Comparison of ENCODE assay signal across 1 cellular context in the genomic region with DNA sequence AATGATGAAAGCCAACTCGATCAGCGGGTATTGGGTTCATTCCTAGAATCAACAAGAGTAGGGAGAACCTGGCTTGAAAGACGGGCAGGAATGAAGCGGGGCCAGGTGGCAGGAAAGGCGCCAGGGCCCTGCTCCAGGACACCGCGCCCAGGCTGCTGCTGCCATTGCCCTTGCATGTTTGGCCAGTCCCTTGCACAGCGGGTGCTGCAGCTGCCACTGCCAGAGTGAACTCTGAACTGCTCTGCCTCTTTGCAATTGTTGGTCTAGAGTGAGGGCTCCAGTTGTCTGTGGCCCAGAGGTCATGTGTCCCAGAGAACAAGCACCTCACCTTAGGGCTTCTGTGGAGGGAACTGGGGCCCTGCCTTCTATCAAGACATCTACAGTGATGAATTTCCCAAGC.
TF ChIP-seq lines count a peak whose summit lies in the region.

No MANE protein-coding gene starts in this region.

TF ChIP-seq in HepG2, 621 proteins besides CTCF, POLR2A, EP300 and RAD21 (continued from another document and continues in another):
- no peak for TF ChIP-seq ATF6 (CRISPR knock-in tag; conservative IDR thresholded peaks at IDR 0.05)
- no peak for TF ChIP-seq ZNF260 (CRISPR knock-in tag; IDR thresholded peaks at IDR 0.05; ENCODE audit: borderline replicate concordance, low read depth)
- TF ChIP-seq ARID2 (CRISPR knock-in tag; IDR thresholded peaks at IDR 0.05; ENCODE audit: borderline replicate concordance) = no peak
- TF ChIP-seq GATA4 (IDR thresholded peaks at IDR 0.05; ENCODE audit: borderline replicate concordance, low read depth) = no peak
- peak; percentile 62; the same call in 1 of the 2 replicates for TF ChIP-seq KDM6A (CRISPR knock-in tag; IDR thresholded peaks at IDR 0.05; ENCODE audit: low read depth)
- TF ChIP-seq NR2F6 (IDR thresholded peaks at IDR 0.05) = peak; percentile 73
- TF ChIP-seq NR2F6 (CRISPR knock-in tag; IDR thresholded peaks at IDR 0.05) = peak; percentile 89
- TF ChIP-seq, protein P1, sequence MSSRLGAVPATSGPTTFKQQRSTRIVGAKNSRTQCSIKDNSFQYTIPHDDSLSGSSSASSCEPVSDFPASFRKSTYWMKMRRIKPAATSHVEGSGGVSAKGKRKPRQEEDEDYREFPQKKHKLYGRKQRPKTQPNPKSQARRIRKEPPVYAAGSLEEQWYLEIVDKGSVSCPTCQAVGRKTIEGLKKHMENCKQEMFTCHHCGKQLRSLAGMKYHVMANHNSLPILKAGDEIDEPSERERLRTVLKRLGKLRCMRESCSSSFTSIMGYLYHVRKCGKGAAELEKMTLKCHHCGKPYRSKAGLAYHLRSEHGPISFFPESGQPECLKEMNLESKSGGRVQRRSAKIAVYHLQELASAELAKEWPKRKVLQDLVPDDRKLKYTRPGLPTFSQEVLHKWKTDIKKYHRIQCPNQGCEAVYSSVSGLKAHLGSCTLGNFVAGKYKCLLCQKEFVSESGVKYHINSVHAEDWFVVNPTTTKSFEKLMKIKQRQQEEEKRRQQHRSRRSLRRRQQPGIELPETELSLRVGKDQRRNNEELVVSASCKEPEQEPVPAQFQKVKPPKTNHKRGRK (CRISPR knock-in tag; IDR thresholded peaks at IDR 0.05) = no peak
- no peak for TF ChIP-seq EZH2 (conservative IDR thresholded peaks at IDR 0.05; ENCODE audit: low read depth, low read length)
- 0 out of 2 replicates have a peak, but pooled peaks have one; percentile 44 for TF ChIP-seq MEIS2 (CRISPR knock-in tag; IDR thresholded peaks at IDR 0.05)
- TF ChIP-seq, protein P2, sequence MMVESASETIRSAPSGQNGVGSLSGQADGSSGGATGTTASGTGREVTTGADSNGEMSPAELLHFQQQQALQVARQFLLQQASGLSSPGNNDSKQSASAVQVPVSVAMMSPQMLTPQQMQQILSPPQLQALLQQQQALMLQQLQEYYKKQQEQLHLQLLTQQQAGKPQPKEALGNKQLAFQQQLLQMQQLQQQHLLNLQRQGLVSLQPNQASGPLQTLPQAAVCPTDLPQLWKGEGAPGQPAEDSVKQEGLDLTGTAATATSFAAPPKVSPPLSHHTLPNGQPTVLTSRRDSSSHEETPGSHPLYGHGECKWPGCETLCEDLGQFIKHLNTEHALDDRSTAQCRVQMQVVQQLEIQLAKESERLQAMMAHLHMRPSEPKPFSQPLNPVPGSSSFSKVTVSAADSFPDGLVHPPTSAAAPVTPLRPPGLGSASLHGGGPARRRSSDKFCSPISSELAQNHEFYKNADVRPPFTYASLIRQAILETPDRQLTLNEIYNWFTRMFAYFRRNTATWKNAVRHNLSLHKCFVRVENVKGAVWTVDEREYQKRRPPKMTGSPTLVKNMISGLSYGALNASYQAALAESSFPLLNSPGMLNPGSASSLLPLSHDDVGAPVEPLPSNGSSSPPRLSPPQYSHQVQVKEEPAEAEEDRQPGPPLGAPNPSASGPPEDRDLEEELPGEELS (CRISPR knock-in tag; IDR thresholded peaks at IDR 0.05) = no peak
- peak; percentile 70; the same call in 1 of the 2 replicates for TF ChIP-seq TAF1 (CRISPR knock-in tag; IDR thresholded peaks at IDR 0.05)
- TF ChIP-seq RAD51 (IDR thresholded peaks at IDR 0.05; ENCODE audit: borderline replicate concordance) = no peak
- no peak for TF ChIP-seq ZNF577 (CRISPR knock-in tag; IDR thresholded peaks at IDR 0.05; ENCODE audit: borderline replicate concordance, low read depth)
- TF ChIP-seq MAFK (conservative IDR thresholded peaks at IDR 0.05 in 1 of 2, IDR thresholded peaks at IDR 0.05 in 1 of 2; ENCODE audit: low read length in 2 of 2) = no peak
- TF ChIP-seq ZKSCAN5 (CRISPR knock-in tag; IDR thresholded peaks at IDR 0.05) = no peak
- TF ChIP-seq, protein P3, sequence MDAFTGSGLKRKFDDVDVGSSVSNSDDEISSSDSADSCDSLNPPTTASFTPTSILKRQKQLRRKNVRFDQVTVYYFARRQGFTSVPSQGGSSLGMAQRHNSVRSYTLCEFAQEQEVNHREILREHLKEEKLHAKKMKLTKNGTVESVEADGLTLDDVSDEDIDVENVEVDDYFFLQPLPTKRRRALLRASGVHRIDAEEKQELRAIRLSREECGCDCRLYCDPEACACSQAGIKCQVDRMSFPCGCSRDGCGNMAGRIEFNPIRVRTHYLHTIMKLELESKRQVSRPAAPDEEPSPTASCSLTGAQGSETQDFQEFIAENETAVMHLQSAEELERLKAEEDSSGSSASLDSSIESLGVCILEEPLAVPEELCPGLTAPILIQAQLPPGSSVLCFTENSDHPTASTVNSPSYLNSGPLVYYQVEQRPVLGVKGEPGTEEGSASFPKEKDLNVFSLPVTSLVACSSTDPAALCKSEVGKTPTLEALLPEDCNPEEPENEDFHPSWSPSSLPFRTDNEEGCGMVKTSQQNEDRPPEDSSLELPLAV (CRISPR knock-in tag; conservative IDR thresholded peaks at IDR 0.05; ENCODE audit: low read depth) = no peak
- TF ChIP-seq, protein P4, sequence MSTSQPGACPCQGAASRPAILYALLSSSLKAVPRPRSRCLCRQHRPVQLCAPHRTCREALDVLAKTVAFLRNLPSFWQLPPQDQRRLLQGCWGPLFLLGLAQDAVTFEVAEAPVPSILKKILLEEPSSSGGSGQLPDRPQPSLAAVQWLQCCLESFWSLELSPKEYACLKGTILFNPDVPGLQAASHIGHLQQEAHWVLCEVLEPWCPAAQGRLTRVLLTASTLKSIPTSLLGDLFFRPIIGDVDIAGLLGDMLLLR (CRISPR knock-in tag; IDR thresholded peaks at IDR 0.05) = no peak
- no peak for TF ChIP-seq CAMTA2 (CRISPR knock-in tag; IDR thresholded peaks at IDR 0.05; ENCODE audit: borderline replicate concordance)
- peak; percentile 54; the same call in 1 of the 2 replicates for TF ChIP-seq REPIN1 (CRISPR knock-in tag; IDR thresholded peaks at IDR 0.05; ENCODE audit: borderline replicate concordance, low read depth)
- peak; percentile 78 for TF ChIP-seq POLR2G (IDR thresholded peaks at IDR 0.05; ENCODE audit: low read depth, low read length)
- TF ChIP-seq NR2F1 (CRISPR knock-in tag; IDR thresholded peaks at IDR 0.05) = peak; percentile 34 to 48; a peak in 2 of 4 replicates
- TF ChIP-seq SMARCE1 (IDR thresholded peaks at IDR 0.05; ENCODE audit: borderline replicate concordance) = no peak
- TF ChIP-seq ZNF441 (CRISPR knock-in tag; IDR thresholded peaks at IDR 0.05; ENCODE audit: borderline replicate concordance) = 0 out of 2 replicates have a peak, but pooled peaks have one; percentile 40
- no peak for TF ChIP-seq SNAPC2 (CRISPR knock-in tag; IDR thresholded peaks at IDR 0.05)
- TF ChIP-seq ZNF296 (CRISPR knock-in tag; conservative IDR thresholded peaks at IDR 0.05) = no peak
- TF ChIP-seq RARG (CRISPR knock-in tag; IDR thresholded peaks at IDR 0.05; ENCODE audit: low read depth) = no peak
- TF ChIP-seq ZNF557 (CRISPR knock-in tag; IDR thresholded peaks at IDR 0.05) = no peak
- TF ChIP-seq, protein P5, sequence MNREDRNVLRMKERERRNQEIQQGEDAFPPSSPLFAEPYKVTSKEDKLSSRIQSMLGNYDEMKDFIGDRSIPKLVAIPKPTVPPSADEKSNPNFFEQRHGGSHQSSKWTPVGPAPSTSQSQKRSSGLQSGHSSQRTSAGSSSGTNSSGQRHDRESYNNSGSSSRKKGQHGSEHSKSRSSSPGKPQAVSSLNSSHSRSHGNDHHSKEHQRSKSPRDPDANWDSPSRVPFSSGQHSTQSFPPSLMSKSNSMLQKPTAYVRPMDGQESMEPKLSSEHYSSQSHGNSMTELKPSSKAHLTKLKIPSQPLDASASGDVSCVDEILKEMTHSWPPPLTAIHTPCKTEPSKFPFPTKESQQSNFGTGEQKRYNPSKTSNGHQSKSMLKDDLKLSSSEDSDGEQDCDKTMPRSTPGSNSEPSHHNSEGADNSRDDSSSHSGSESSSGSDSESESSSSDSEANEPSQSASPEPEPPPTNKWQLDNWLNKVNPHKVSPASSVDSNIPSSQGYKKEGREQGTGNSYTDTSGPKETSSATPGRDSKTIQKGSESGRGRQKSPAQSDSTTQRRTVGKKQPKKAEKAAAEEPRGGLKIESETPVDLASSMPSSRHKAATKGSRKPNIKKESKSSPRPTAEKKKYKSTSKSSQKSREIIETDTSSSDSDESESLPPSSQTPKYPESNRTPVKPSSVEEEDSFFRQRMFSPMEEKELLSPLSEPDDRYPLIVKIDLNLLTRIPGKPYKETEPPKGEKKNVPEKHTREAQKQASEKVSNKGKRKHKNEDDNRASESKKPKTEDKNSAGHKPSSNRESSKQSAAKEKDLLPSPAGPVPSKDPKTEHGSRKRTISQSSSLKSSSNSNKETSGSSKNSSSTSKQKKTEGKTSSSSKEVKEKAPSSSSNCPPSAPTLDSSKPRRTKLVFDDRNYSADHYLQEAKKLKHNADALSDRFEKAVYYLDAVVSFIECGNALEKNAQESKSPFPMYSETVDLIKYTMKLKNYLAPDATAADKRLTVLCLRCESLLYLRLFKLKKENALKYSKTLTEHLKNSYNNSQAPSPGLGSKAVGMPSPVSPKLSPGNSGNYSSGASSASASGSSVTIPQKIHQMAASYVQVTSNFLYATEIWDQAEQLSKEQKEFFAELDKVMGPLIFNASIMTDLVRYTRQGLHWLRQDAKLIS (CRISPR knock-in tag; IDR thresholded peaks at IDR 0.05) = no peak
- TF ChIP-seq HOXA9 (CRISPR knock-in tag; IDR thresholded peaks at IDR 0.05; ENCODE audit: borderline replicate concordance) = no peak
- no peak for TF ChIP-seq ZNF607 (CRISPR knock-in tag; IDR thresholded peaks at IDR 0.05; ENCODE audit: borderline replicate concordance)
- no peak for TF ChIP-seq ZNF30 (CRISPR knock-in tag; IDR thresholded peaks at IDR 0.05)
- TF ChIP-seq ZNF576 (CRISPR knock-in tag; IDR thresholded peaks at IDR 0.05) = no peak
- TF ChIP-seq UBTF (CRISPR knock-in tag; IDR thresholded peaks at IDR 0.05) = peak; percentile 68
- peak; percentile 18; the same call in 1 of the 2 replicates for TF ChIP-seq YEATS4 (CRISPR knock-in tag; IDR thresholded peaks at IDR 0.05; ENCODE audit: borderline replicate concordance)
- no peak for TF ChIP-seq DR1 (CRISPR knock-in tag; IDR thresholded peaks at IDR 0.05)
- no peak for TF ChIP-seq FOXJ3 (CRISPR knock-in tag; IDR thresholded peaks at IDR 0.05; ENCODE audit: borderline replicate concordance)
- no peak for TF ChIP-seq ISX (CRISPR knock-in tag; conservative IDR thresholded peaks at IDR 0.05)
- no peak for TF ChIP-seq JDP2 (CRISPR knock-in tag; IDR thresholded peaks at IDR 0.05; ENCODE audit: borderline replicate concordance)
- TF ChIP-seq RARA (CRISPR knock-in tag; IDR thresholded peaks at IDR 0.05) = peak; percentile 33; the same call in 1 of the 2 replicates
- TF ChIP-seq IRF9 (CRISPR knock-in tag; IDR thresholded peaks at IDR 0.05; ENCODE audit: borderline replicate concordance) = no peak
- TF ChIP-seq ZMYM4 (CRISPR knock-in tag; IDR thresholded peaks at IDR 0.05) = peak; percentile 91
- TF ChIP-seq, protein P6, sequence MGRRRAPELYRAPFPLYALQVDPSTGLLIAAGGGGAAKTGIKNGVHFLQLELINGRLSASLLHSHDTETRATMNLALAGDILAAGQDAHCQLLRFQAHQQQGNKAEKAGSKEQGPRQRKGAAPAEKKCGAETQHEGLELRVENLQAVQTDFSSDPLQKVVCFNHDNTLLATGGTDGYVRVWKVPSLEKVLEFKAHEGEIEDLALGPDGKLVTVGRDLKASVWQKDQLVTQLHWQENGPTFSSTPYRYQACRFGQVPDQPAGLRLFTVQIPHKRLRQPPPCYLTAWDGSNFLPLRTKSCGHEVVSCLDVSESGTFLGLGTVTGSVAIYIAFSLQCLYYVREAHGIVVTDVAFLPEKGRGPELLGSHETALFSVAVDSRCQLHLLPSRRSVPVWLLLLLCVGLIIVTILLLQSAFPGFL (CRISPR knock-in tag; IDR thresholded peaks at IDR 0.05) = no peak
- no peak for TF ChIP-seq RFX1 (IDR thresholded peaks at IDR 0.05)
- TF ChIP-seq CHD4 (IDR thresholded peaks at IDR 0.05; ENCODE audit: borderline replicate concordance, low read length) = no peak
- TF ChIP-seq TSC22D2 (CRISPR knock-in tag; IDR thresholded peaks at IDR 0.05; ENCODE audit: borderline replicate concordance) = no peak
- no peak for TF ChIP-seq ZNF251 (CRISPR knock-in tag; IDR thresholded peaks at IDR 0.05)
- no peak for TF ChIP-seq KLF16 (CRISPR knock-in tag; IDR thresholded peaks at IDR 0.05)
